ENCODE assay signal across 17 cellular contexts in the genomic region with DNA sequence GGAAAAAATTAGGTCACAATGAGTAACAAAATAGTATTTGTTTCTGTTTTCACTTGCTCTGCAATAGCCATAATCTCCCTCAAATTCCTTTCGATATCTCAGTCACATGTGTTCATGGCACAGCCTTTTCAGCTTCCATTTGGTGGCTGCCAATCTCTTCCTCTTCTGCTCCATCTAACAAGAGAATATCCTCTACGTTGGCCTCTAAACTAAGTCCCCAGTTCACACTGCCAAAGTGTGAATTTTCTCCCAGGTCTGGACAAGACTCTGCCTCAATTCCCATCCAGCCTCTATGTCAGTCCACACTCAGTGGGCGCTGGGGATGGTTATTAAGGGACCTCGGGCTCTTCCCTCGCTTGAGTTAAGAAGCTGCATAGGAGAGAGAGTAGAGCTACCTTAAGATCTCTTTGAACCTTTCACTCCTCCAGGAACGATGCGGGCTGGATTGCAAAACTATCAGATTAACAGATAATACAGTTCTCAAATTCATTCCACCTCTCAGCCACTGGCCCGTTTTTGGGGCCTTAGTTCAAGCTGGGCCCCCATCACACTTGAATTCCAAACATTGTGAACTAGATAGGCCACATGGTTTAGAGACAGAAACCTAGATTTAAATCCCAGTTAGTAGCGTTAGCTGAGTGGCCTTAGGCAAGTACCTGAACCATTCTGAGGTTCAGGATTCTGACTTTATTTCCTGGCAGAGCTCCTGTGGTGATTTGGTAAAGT.
DNase-seq lines count a peak whose midpoint lies in the region; ATAC-seq and TF ChIP-seq lines count a peak whose summit lies in the region.
"Had no signal": no experiment of that assay in that cellular context is flagged by ENCODE, and none has a peak within 500 bp of the region (broad histone marks: within the 10 kb centered on the region; RNA-seq: fewer than 3 reads in every experiment).

No MANE protein-coding gene starts in this region.

- DNase-seq in GM23338 (ENCODE audit: low spot score) (no peak), caudate nucleus (lab: John Stamatoyannopoulos, UW) (no peak), substantia nigra (lab: John Stamatoyannopoulos, UW) (no peak), NCI-H1417 (lab: John Stamatoyannopoulos, UW) (no peak), NCI-H1092 treated with DMSO at 0.1 percent for 48 hours (lab: John Stamatoyannopoulos, UW) (no peak), NCI-H2029 treated with DMSO at 0.1 percent for 48 hours (lab: John Stamatoyannopoulos, UW) (no peak)
- DNase-seq: CD8-positive, alpha-beta T cell; COR-L47; DMS153; DND-41; GF-D8; H7 had no signal

- H3K4me3 Mint-ChIP-seq in GM23338 = no peak overlapping the region
- H3K4me3 Mint-ChIP-seq: CD14-positive monocyte; CD8-positive, alpha-beta T cell; IgD-negative memory B cell had no signal

- no peaks in the 10 kb centered on the region for H4K20me1 ChIP-seq in GM23338 (replicated peaks; ENCODE audit: insufficient read depth)

- H3K4me1 ChIP-seq in GM23338 (ENCODE audit: insufficient read depth) = no peaks in the 10 kb centered on the region

- no peak overlapping the region for H3K4me2 ChIP-seq in GM23338

- no peaks in the 10 kb centered on the region for H3K36me3 ChIP-seq in GM23338 (ENCODE audit: insufficient read depth)

- H3K4me3 ChIP-seq in GM23338 = no peak overlapping the region

- H3K9me2 ChIP-seq in GM23338 (ENCODE audit: insufficient read depth) = no peaks in the 10 kb centered on the region

- no peak overlapping the region for H3K27ac Mint-ChIP-seq in GM23338
- H3K27ac Mint-ChIP-seq: CD14-positive monocyte; CD8-positive, alpha-beta T cell had no signal

- H3K9me3 Mint-ChIP-seq in GM23338 = peaks cover 4% of the 10 kb centered on the region; the same call in 1 of the 3 replicates
- H3K9me3 Mint-ChIP-seq: CD8-positive, alpha-beta T cell; IgD-negative memory B cell had no signal

- no peaks in the 10 kb centered on the region for H3K4me1 Mint-ChIP-seq in GM23338
- H3K4me1 Mint-ChIP-seq: CD14-positive monocyte had no signal

- no peak overlapping the region for H3K27ac ChIP-seq in GM23338 (ENCODE audit: low read depth)
- H3K27ac ChIP-seq in caudate nucleus (ENCODE audit: low read depth, low read length) = peak overlapping the region; percentile 99
- peak overlapping the region; percentile 99 for H3K27ac ChIP-seq in layer of hippocampus (ENCODE audit: low read depth, low read length)
- peak overlapping the region; percentile 98 for H3K27ac ChIP-seq in substantia nigra (ENCODE audit: low read depth, low read length, poor library complexity, severe bottlenecking)
- H3K27ac ChIP-seq: 22Rv1 had no signal

- H3K27me3 ChIP-seq in GM23338 (ENCODE audit: insufficient read depth) (no peaks in the 10 kb centered on the region), layer of hippocampus (ENCODE audit: control insufficient read depth, insufficient read depth, low read length) (no peaks in the 10 kb centered on the region)

- H3K79me2 ChIP-seq in GM23338 (replicated peaks; ENCODE audit: insufficient read depth) = no peaks in the 10 kb centered on the region

- H3K36me3 Mint-ChIP-seq in GM23338 (ENCODE audit: low read depth) = peaks cover 4% of the 10 kb centered on the region
- H3K36me3 Mint-ChIP-seq: CD14-positive monocyte; CD8-positive, alpha-beta T cell; IgD-negative memory B cell had no signal

- H3K27me3 Mint-ChIP-seq in GM23338 (ENCODE audit: insufficient read depth, low read depth, poor library complexity) = peaks cover 3% of the 10 kb centered on the region

- ATAC-seq in GM23338 (no peak), HG03439 (IDR thresholded peaks at IDR 0.05; ENCODE audit: unreplicated experiment) (no peak)
- ATAC-seq: CD8-positive, alpha-beta T cell had no signal

- H3F3A ChIP-seq in GM23338 (replicated peaks; ENCODE audit: low read depth) = no peaks in the 10 kb centered on the region

- TF ChIP-seq CTCF in GM23338 (conservative IDR thresholded peaks at IDR 0.05; ENCODE audit: low read depth in 2 of 2) = no peak

- 0 out of 2 replicates have a peak overlapping the region, but pooled peaks have one; percentile 10 for H2AFZ ChIP-seq in GM23338

TF ChIP-seq in GM23338, 12 proteins besides CTCF, POLR2A, EP300 and RAD21:
- no peak for TF ChIP-seq EZH2 (IDR thresholded peaks at IDR 0.05; ENCODE audit: low read depth, unreplicated experiment)
- no peak for TF ChIP-seq STAT1 (IDR thresholded peaks at IDR 0.05; ENCODE audit: unreplicated experiment)
- no peak for TF ChIP-seq NANOG (IDR thresholded peaks at IDR 0.05; ENCODE audit: borderline replicate concordance)
- TF ChIP-seq, protein P1, sequence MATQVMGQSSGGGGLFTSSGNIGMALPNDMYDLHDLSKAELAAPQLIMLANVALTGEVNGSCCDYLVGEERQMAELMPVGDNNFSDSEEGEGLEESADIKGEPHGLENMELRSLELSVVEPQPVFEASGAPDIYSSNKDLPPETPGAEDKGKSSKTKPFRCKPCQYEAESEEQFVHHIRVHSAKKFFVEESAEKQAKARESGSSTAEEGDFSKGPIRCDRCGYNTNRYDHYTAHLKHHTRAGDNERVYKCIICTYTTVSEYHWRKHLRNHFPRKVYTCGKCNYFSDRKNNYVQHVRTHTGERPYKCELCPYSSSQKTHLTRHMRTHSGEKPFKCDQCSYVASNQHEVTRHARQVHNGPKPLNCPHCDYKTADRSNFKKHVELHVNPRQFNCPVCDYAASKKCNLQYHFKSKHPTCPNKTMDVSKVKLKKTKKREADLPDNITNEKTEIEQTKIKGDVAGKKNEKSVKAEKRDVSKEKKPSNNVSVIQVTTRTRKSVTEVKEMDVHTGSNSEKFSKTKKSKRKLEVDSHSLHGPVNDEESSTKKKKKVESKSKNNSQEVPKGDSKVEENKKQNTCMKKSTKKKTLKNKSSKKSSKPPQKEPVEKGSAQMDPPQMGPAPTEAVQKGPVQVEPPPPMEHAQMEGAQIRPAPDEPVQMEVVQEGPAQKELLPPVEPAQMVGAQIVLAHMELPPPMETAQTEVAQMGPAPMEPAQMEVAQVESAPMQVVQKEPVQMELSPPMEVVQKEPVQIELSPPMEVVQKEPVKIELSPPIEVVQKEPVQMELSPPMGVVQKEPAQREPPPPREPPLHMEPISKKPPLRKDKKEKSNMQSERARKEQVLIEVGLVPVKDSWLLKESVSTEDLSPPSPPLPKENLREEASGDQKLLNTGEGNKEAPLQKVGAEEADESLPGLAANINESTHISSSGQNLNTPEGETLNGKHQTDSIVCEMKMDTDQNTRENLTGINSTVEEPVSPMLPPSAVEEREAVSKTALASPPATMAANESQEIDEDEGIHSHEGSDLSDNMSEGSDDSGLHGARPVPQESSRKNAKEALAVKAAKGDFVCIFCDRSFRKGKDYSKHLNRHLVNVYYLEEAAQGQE (IDR thresholded peaks at IDR 0.05; ENCODE audit: unreplicated experiment) = no peak
- no peak for TF ChIP-seq CREB1 (CRISPR knock-in tag; IDR thresholded peaks at IDR 0.05; ENCODE audit: low read depth)
